13 cellular contexts compared by ENCODE assay signal in genomic region chr5:73591698-73592501, GRCh38. TPM values are rescaled to one million over a fixed set of nuclear protein-coding genes. Genes with fewer than 3 reads are reported as not detected.
DNase-seq lines count a peak whose midpoint lies in the region; ATAC-seq, FAIRE-seq and TF ChIP-seq lines count a peak whose summit lies in the region.
"Had no signal": no experiment of that assay in that cellular context is flagged by ENCODE, and none has a peak within 500 bp of the region (broad histone marks: within the 10 kb centered on the region; RNA-seq: fewer than 3 reads in every experiment).

No MANE protein-coding gene starts in this region.

- CTCF ChIA-PET in PC-9 (lab: Charles Lee) (interaction anchor here (0.6 to 1.7 kb wide), 7 partner anchors 77 to 209 kb away, joined by 3 to 7 read pairs (median 3); no protein-coding TSS in a partner anchor), endothelial cell of umbilical vein (lab: Charles Lee) (interaction anchor here (0.7 to 10.3 kb wide), 56 partner anchors 10 to 1058 kb away, joined by 3 to 232 read pairs (median 5); partner anchors contain the start of gene ARHGEF28)

- dilution Hi-C loops in endothelial cell of umbilical vein (cut with MboI; ENCODE audit: extremely low pct_ligation_motif_present, low sequenced_read_pairs): no loop called here

- H3K9me2 ChIP-seq in PC-9 (ENCODE audit: insufficient read depth): no peaks in the 10 kb centered on the region; the same call in 1 of the 2 replicates

- no peak overlapping the region for H3K9ac ChIP-seq in endothelial cell of umbilical vein (replicated peaks; ENCODE audit: extremely low read depth, insufficient read depth, low read length)
- H3K9ac ChIP-seq in skeletal muscle satellite cell (ENCODE audit: low read depth, low read length): peak overlapping the region; percentile 2

- POLR2A ChIA-PET in PC-9 (lab: Charles Lee; ENCODE audit: unreplicated experiment): interaction anchor here (0.7 kb wide), 3 partner anchors 37 to 51 kb away, joined by 3 to 4 read pairs (median 3); no protein-coding TSS in a partner anchor
- POLR2A ChIA-PET in endothelial cell of umbilical vein (lab: Charles Lee): interaction anchor here (0.6 kb wide), 1 partner anchor 186 kb away, joined by 3 read pairs; no protein-coding TSS in a partner anchor

- peak; percentile 31 for FAIRE-seq in endothelial cell of umbilical vein (lab: Jason Lieb, UNC)

- no peak overlapping the region for H3K27ac ChIP-seq in PC-9
- no peak overlapping the region for H3K27ac ChIP-seq in endothelial cell of umbilical vein (ENCODE audit: insufficient read depth, low read depth, low read length)
- H3K27ac ChIP-seq: upper lobe of left lung, WERI-Rb-1 had no signal

- H3K27me3 ChIP-seq in PC-9 (ENCODE audit: insufficient read depth, low read depth) (no peaks in the 10 kb centered on the region), endothelial cell of umbilical vein (ENCODE audit: control insufficient read depth in 2 of 2, insufficient read depth in 2 of 2, low read length in 2 of 2) (no peaks in the 10 kb centered on the region), skeletal muscle satellite cell (ENCODE audit: control insufficient read depth, insufficient read depth, low read length) (no peaks in the 10 kb centered on the region)
- H3K27me3 ChIP-seq: upper lobe of left lung had no signal

- H3K9me3 ChIP-seq in PC-9 (ENCODE audit: insufficient read depth, low read depth): no peaks in the 10 kb centered on the region
- no peaks in the 10 kb centered on the region for H3K9me3 ChIP-seq in endothelial cell of umbilical vein (replicated peaks; ENCODE audit: control insufficient read depth, insufficient read depth, low read length)
- no peaks in the 10 kb centered on the region for H3K9me3 ChIP-seq in skeletal muscle satellite cell (replicated peaks; ENCODE audit: low read length)
- H3K9me3 ChIP-seq: upper lobe of left lung had no signal

- TF ChIP-seq CTCF in PC-9 (conservative IDR thresholded peaks at IDR 0.05) (no peak), endothelial cell of umbilical vein (IDR thresholded peaks at IDR 0.05; ENCODE audit: extremely low read depth in 1 of 2, insufficient read depth in 1 of 2, low read depth in 1 of 2, low read length in 2 of 2) (no peak)

- H3K36me3 ChIP-seq in PC-9 (ENCODE audit: low read depth) (no peaks in the 10 kb centered on the region), endothelial cell of umbilical vein (ENCODE audit: control insufficient read depth in 2 of 2, extremely low read depth in 1 of 2, insufficient read depth in 2 of 2, low read length in 2 of 2) (no peaks in the 10 kb centered on the region), skeletal muscle satellite cell (ENCODE audit: insufficient read depth, low read length) (no peaks in the 10 kb centered on the region)
- H3K36me3 ChIP-seq: upper lobe of left lung, WERI-Rb-1 had no signal

- H2AFZ ChIP-seq in PC-9: no peak overlapping the region
- no peak overlapping the region for H2AFZ ChIP-seq in endothelial cell of umbilical vein (ENCODE audit: low read depth, low read length)

- BruUV-seq in PC-9 (replicated peaks; lab: Mats Ljungman, UMichigan) (no TSS peak), endothelial cell of umbilical vein (replicated peaks; lab: Mats Ljungman, UMichigan) (no TSS peak)

- 0 out of 2 replicates have a peak overlapping the region, but pooled peaks have one; percentile 5 for H3K4me2 ChIP-seq in PC-9
- no peak overlapping the region for H3K4me2 ChIP-seq in endothelial cell of umbilical vein (ENCODE audit: insufficient read depth, low read length)
- peak overlapping the region; percentile 24 for H3K4me2 ChIP-seq in skeletal muscle satellite cell (ENCODE audit: low read length)

- intact Hi-C loops in PC-9 (cut with micrococcal nuclease; ENCODE audit: unreplicated experiment) (loop anchor here (1.0 to 10.0 kb wide), 5 partner anchors 63 to 1057 kb away; no protein-coding TSS in a partner anchor), endothelial cell of umbilical vein (cut with micrococcal nuclease) (loop anchor here (1.0 to 10.0 kb wide), 7 partner anchors 35 to 1056 kb away; partner anchors contain the start of gene ARHGEF28)

- ATAC-seq in GM18909 (IDR thresholded peaks at IDR 0.05; ENCODE audit: poor library complexity, unreplicated experiment): no peak
- ATAC-seq: Right ventricle myocardium inferior had no signal

- no peak for TF ChIP-seq POLR2A in endothelial cell of umbilical vein (IDR thresholded peaks at IDR 0.05; ENCODE audit: low read depth, low read length)

- no peaks in the 10 kb centered on the region for H4K20me1 ChIP-seq in PC-9 (ENCODE audit: insufficient read depth)
- no peaks in the 10 kb centered on the region for H4K20me1 ChIP-seq in endothelial cell of umbilical vein (replicated peaks; ENCODE audit: control insufficient read depth, extremely low read depth, insufficient read depth, low read length)

- peaks cover 14% of the 10 kb centered on the region; the same call in 1 of the 2 replicates for H3F3A ChIP-seq in PC-9 (ENCODE audit: insufficient read depth, low read depth)

- H3K4me1 ChIP-seq in PC-9 (replicated peaks; ENCODE audit: insufficient read depth): peaks cover 17% of the 10 kb centered on the region
- peaks cover 18% of the 10 kb centered on the region for H3K4me1 ChIP-seq in endothelial cell of umbilical vein (ENCODE audit: control insufficient read depth, extremely low read depth, insufficient read depth, low read length)
- H3K4me1 ChIP-seq in skeletal muscle satellite cell (ENCODE audit: control insufficient read depth, insufficient read depth, low read length): peaks cover 24% of the 10 kb centered on the region
- H3K4me1 ChIP-seq: upper lobe of left lung had no signal

- H3K4me3 ChIP-seq in PC-9 (no peak overlapping the region), endothelial cell of umbilical vein (replicated peaks in 1 of 3; ENCODE audit: insufficient read depth in 1 of 3, low read depth in 1 of 3, low read length in 3 of 3) (no peak overlapping the region), skeletal muscle satellite cell (ENCODE audit: low read length) (no peak overlapping the region)
- H3K4me3 ChIP-seq: upper lobe of left lung had no signal

- no peaks in the 10 kb centered on the region for H3K9me1 ChIP-seq in endothelial cell of umbilical vein (replicated peaks; ENCODE audit: control insufficient read depth, extremely low read depth, insufficient read depth, low read length)

- H3K79me2 ChIP-seq in PC-9 (ENCODE audit: low read depth) (no peaks in the 10 kb centered on the region), endothelial cell of umbilical vein (ENCODE audit: control insufficient read depth, insufficient read depth, low read length) (no peaks in the 10 kb centered on the region)

- DNase-seq in NCI-H2227 (lab: John Stamatoyannopoulos, UW; ENCODE audit: unreplicated experiment): peak; percentile 25
- no peak for DNase-seq in NCI-H2227 treated with DMSO at 0.1 percent for 48 hours (lab: John Stamatoyannopoulos, UW)
- peak in 1 of 2 experiments; percentile 73 for DNase-seq in PC-9
- peak; percentile 14 for DNase-seq in endothelial cell of umbilical vein (ENCODE audit: low read depth, low spot score)
- no peak for DNase-seq in NCI-H2029 treated with DMSO at 0.1 percent for 48 hours (lab: John Stamatoyannopoulos, UW)
- no peak for DNase-seq in effector CD8-positive, alpha-beta T cell (lab: John Stamatoyannopoulos, UW)
- DNase-seq: activated naive CD8-positive, alpha-beta T cell treated with anti-CD3 and anti-CD28 coated beads, Interleukin-2, amount 10 ng/mL, durations not matched to agents 7 days and 5 days; upper lobe of left lung had no signal

TF ChIP-seq in endothelial cell of umbilical vein, 7 proteins besides CTCF, POLR2A, EP300 and RAD21 (continues in another document):
- TF ChIP-seq GATA2 (IDR thresholded peaks at IDR 0.05; ENCODE audit: insufficient read depth, insufficient read length, low read depth, low read length) (no peak), JUN (IDR thresholded peaks at IDR 0.05; ENCODE audit: borderline replicate concordance, insufficient read depth, insufficient read length, low read depth) (no peak), MYC (IDR thresholded peaks at IDR 0.05; ENCODE audit: low read depth, low read length) (no peak), POLR2AphosphoS5 (IDR thresholded peaks at IDR 0.05; ENCODE audit: insufficient read depth, low read depth, low read length) (no peak)

RNA-seq across cellular contexts. Expression of gene UTP15, which starts 26.4 kb away (rescaled TPM):
- total RNA-seq in PC-9 (2021) (15.1 and 19.4 TPM in 2 replicates), endothelial cell of umbilical vein (24.8 and 25.2 TPM in 2 replicates)
- polyA plus RNA-seq in endothelial cell of umbilical vein: 9.2 and 11.7 TPM in 2 replicates
- 5.8 and 6.3 TPM in 2 replicates for polyA plus RNA-seq in endothelial cell of umbilical vein (2011; cell fraction: cytosol; rRNA removed)
- 46.5 and 50.0 TPM in 2 replicates for polyA plus RNA-seq in endothelial cell of umbilical vein (2011; cell fraction: nucleus; rRNA removed)
- polyA plus RNA-seq in endothelial cell of umbilical vein (2012): 12.1 and 24.0 TPM in 2 replicates
- polyA minus RNA-seq in endothelial cell of umbilical vein: 14.9 and 27.4 TPM in 2 replicates
- polyA minus RNA-seq in endothelial cell of umbilical vein (2011; cell fraction: cytosol; rRNA and poly(A)+ RNA removed): 13.0 TPM
- polyA minus RNA-seq in endothelial cell of umbilical vein (2011; cell fraction: nucleus; rRNA and poly(A)+ RNA removed): 30.1 and 44.0 TPM in 2 replicates
- 31.9 and 33.5 TPM in 2 replicates for total RNA-seq in skeletal muscle satellite cell (2012; rRNA removed)

RNA-seq across cellular contexts. Expression of gene ANKRA2, which starts 26.5 kb away (rescaled TPM):
- total RNA-seq in PC-9 (2021) (12.9 and 15.5 TPM in 2 replicates), endothelial cell of umbilical vein (17.2 and 19.5 TPM in 2 replicates)
- 8.5 and 8.6 TPM in 2 replicates for polyA plus RNA-seq in endothelial cell of umbilical vein
- polyA plus RNA-seq in endothelial cell of umbilical vein (2011; cell fraction: cytosol; rRNA removed): 7.4 and 9.9 TPM in 2 replicates
- 36.7 and 51.9 TPM in 2 replicates for polyA plus RNA-seq in endothelial cell of umbilical vein (2011; cell fraction: nucleus; rRNA removed)
- 12.8 and 14.6 TPM in 2 replicates for polyA plus RNA-seq in endothelial cell of umbilical vein (2012)
- polyA minus RNA-seq in endothelial cell of umbilical vein: 5.5 and 8.7 TPM in 2 replicates
- polyA minus RNA-seq in endothelial cell of umbilical vein (2011; cell fraction: cytosol; rRNA and poly(A)+ RNA removed): 2.2 TPM
- polyA minus RNA-seq in endothelial cell of umbilical vein (2011; cell fraction: nucleus; rRNA and poly(A)+ RNA removed): 23.5 and 36.0 TPM in 2 replicates
- total RNA-seq in skeletal muscle satellite cell (2012; rRNA removed): 8.7 and 10.9 TPM in 2 replicates

RNA-seq across cellular contexts. Expression of gene ARHGEF28, which starts 34.1 kb away (rescaled TPM):
- total RNA-seq in PC-9 (2021) (62.5 and 77.5 TPM in 2 replicates), endothelial cell of umbilical vein (108 and 116 TPM in 2 replicates)
- 23.7 and 29.5 TPM in 2 replicates for polyA plus RNA-seq in endothelial cell of umbilical vein
- 19.4 and 22.2 TPM in 2 replicates for polyA plus RNA-seq in endothelial cell of umbilical vein (2011; cell fraction: cytosol; rRNA removed)
- polyA plus RNA-seq in endothelial cell of umbilical vein (2011; cell fraction: nucleus; rRNA removed): 126 and 142 TPM in 2 replicates
- polyA plus RNA-seq in endothelial cell of umbilical vein (2012): 50.9 and 51.5 TPM in 2 replicates
- polyA minus RNA-seq in endothelial cell of umbilical vein: 197 and 205 TPM in 2 replicates
- polyA minus RNA-seq in endothelial cell of umbilical vein (2011; cell fraction: cytosol; rRNA and poly(A)+ RNA removed): 3.0 TPM
- 510 and 605 TPM in 2 replicates for polyA minus RNA-seq in endothelial cell of umbilical vein (2011; cell fraction: nucleus; rRNA and poly(A)+ RNA removed)
- 16.5 and 18.8 TPM in 2 replicates for total RNA-seq in skeletal muscle satellite cell (2012; rRNA removed)
- polyA plus RNA-seq: neural cell had no signal

Comparison
In these comparisons a context has a peak if more than half of its experiments do, and no peak if none do; other contexts are left out.
1. DNase-seq: peak in NCI-H2227 (single experiment) and endothelial cell of umbilical vein (single experiment); none in NCI-H2227 treated with DMSO at 0.1 percent for 48 hours (single experiment), NCI-H2029 treated with DMSO at 0.1 percent for 48 hours (single experiment) and effector CD8-positive, alpha-beta T cell (single experiment).